ENCODE assay signal across 8 cellular contexts in the genomic region with DNA sequence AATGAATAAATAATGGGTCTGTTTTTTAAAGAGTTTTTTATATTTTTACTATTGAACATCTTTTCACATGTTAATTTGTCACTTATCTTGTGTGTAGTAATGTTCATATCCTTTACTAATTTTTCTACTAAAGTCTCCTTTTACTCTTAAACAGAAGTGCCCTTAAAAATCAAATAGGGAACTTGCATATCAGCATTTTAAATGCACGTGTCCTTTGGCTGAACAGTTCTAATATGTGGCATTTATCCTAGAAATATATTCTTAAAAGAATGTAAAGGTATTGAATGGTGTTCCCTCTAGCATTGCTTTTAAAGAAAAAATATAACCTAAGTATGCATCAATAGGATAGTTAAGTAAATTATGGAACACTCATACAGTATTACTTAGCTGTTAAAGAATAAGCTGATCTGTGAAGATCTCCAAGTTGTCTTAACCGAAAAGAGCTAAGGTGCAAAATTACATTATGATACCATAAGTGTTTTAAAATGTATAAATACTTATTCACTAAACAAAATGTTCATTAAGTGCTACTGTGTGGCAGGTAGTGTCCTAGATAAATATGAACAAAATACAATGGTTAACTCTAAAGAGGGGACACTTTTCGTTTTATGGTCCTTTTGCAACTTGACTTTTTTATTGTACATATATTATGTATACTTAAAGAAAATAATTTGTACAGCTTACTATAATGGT. TPM values are rescaled to one million over a fixed set of nuclear protein-coding genes. Genes with fewer than 3 reads are reported as not detected.
DNase-seq lines count a peak whose midpoint lies in the region; ATAC-seq and TF ChIP-seq lines count a peak whose summit lies in the region.

No MANE protein-coding gene starts in this region.

- intact Hi-C loops in Right ventricle myocardium inferior (cut with DNase I) (loop anchor here (5.0 kb wide), 2 partner anchors 57 to 77 kb away; a partner anchor contains a TSS), vagina (cut with DNase I) (no loop called here)

- peak overlapping the region; percentile 89 to 99 (median 97) for H3K4me3 Mint-ChIP-seq in brain

- ATAC-seq in Right ventricle myocardium inferior (no peak), HG02798 (IDR thresholded peaks at IDR 0.05; ENCODE audit: poor library complexity, unreplicated experiment) (no peak)

- H3K9me3 Mint-ChIP-seq in brain, result peaks cover 0 to 10% (median 3%) of the 10 kb centered on the region in 5 experiments

- H3K27ac ChIP-seq in right atrium auricular region, result peak overlapping the region; percentile 32 to 65
- no peak overlapping the region for H3K27ac ChIP-seq in mesodermal cell (ENCODE audit: low read depth, low read length, severe bottlenecking)
- no peak overlapping the region for H3K27ac ChIP-seq in vagina

- no CpG with 5 or more reads among the region's 3 CpGs for WGBS in mesodermal cell (ENCODE audit: insufficient coverage in 2 of 2), 2 experiments

- DNase-seq in right atrium auricular region (ENCODE audit: low spot score), result no peak
- DNase-seq in Right ventricle myocardium inferior (ENCODE audit: missing footprints), result no peak
- DNase-seq in vagina (ENCODE audit: extremely low spot score in 2 of 2), result no peak
- no peak for DNase-seq in NCI-H774 (lab: John Stamatoyannopoulos, UW)
- no peak for DNase-seq in G401 (ENCODE audit: low spot score)

- TF ChIP-seq CTCF in right atrium auricular region (IDR thresholded peaks at IDR 0.05) (no peak), brain (conservative IDR thresholded peaks at IDR 0.05) (no peak), vagina (IDR thresholded peaks at IDR 0.05) (no peak)

- peaks cover 7% of the 10 kb centered on the region for H3K27me3 Mint-ChIP-seq in brain

- TF ChIP-seq POLR2A in vagina (IDR thresholded peaks at IDR 0.05), result no peak

- peaks cover 0 to 5% of the 10 kb centered on the region in 2 donors for H3K4me1 ChIP-seq in right atrium auricular region
- peaks cover 5% of the 10 kb centered on the region for H3K4me1 ChIP-seq in mesodermal cell (ENCODE audit: control insufficient read depth, insufficient read depth, low read length, poor library complexity, severe bottlenecking)
- no peaks in the 10 kb centered on the region for H3K4me1 ChIP-seq in vagina

- H3K36me3 Mint-ChIP-seq in brain, result peaks cover 38% of the 10 kb centered on the region

- peaks cover 38% of the 10 kb centered on the region for H3K4me1 Mint-ChIP-seq in brain

- in situ Hi-C loops in G401 (cut with HindIII; ENCODE audit: low sequenced_read_pairs), result no loop called here

- H3K9me3 ChIP-seq in right atrium auricular region, result peaks cover 0 to 7% of the 10 kb centered on the region in 2 donors
- no peaks in the 10 kb centered on the region for H3K9me3 ChIP-seq in mesodermal cell (ENCODE audit: control insufficient read depth, low read length)
- H3K9me3 ChIP-seq in vagina, result no peaks in the 10 kb centered on the region

- peak overlapping the region; percentile 35 to 96 (median 77) for H3K27ac Mint-ChIP-seq in brain

- peaks cover 23% of the 10 kb centered on the region for H3K36me3 ChIP-seq in right atrium auricular region
- H3K36me3 ChIP-seq in mesodermal cell (ENCODE audit: control insufficient read depth, insufficient read depth, low read length), result peaks cover 49% of the 10 kb centered on the region
- peaks cover 0 to 27% of the 10 kb centered on the region in 2 donors for H3K36me3 ChIP-seq in vagina

- H3K27me3 ChIP-seq in right atrium auricular region, result no peaks in the 10 kb centered on the region
- no peaks in the 10 kb centered on the region for H3K27me3 ChIP-seq in vagina

- H3K4me3 ChIP-seq in right atrium auricular region, result peak overlapping the region; percentile 52 to 74
- peak overlapping the region; percentile 81 for H3K4me3 ChIP-seq in mesodermal cell (ENCODE audit: extremely low read depth, insufficient read depth, low read length, poor library complexity, severe bottlenecking)
- peak overlapping the region; percentile 68 to 76 for H3K4me3 ChIP-seq in vagina

RNA-seq across cellular contexts. Expression of a gene that starts 0.6 kb away (rescaled TPM):
- 1 to 10 TPM; 1.8 to 4.1 TPM for total RNA-seq in right atrium auricular region
- 2.5 TPM for total RNA-seq in Right ventricle myocardium inferior
- polyA plus RNA-seq in brain (ENCODE audit: insufficient read depth, low read depth, low replicate concordance), result 3.9 TPM
- 8.0 TPM for polyA plus RNA-seq in mesodermal cell (2013, experiment 1 of 2)
- 8.7 TPM for polyA plus RNA-seq in mesodermal cell (2013, experiment 2 of 2)
- 5.2 TPM for total RNA-seq in vagina
- 8.2 and 10.8 TPM in 2 replicates for total RNA-seq in G401 (2014; rRNA removed; shearing (Covaris generic))

RNA-seq across cellular contexts. Expression of a gene that starts 13.8 kb away (rescaled TPM):
- total RNA-seq in right atrium auricular region, result 10 to 100 TPM; 11.2 to 13.3 TPM
- 11.1 TPM for total RNA-seq in Right ventricle myocardium inferior
- polyA plus RNA-seq in brain (ENCODE audit: insufficient read depth, low read depth, low replicate concordance), result 10.5 TPM
- polyA plus RNA-seq in mesodermal cell (2013, experiment 1 of 2), result 18.2 TPM
- 16.8 TPM for polyA plus RNA-seq in mesodermal cell (2013, experiment 2 of 2)
- total RNA-seq in vagina, result 18.7 TPM
- 11.1 and 14.3 TPM in 2 replicates for total RNA-seq in G401 (2014; rRNA removed; shearing (Covaris generic))

RNA-seq across cellular contexts. Expression of a gene that starts 21.6 kb away (rescaled TPM):
- 1 to 10 TPM; 3.1 to 5.1 TPM for total RNA-seq in right atrium auricular region
- total RNA-seq in Right ventricle myocardium inferior, result 7.4 TPM
- 1.1 TPM for polyA plus RNA-seq in brain (ENCODE audit: insufficient read depth, low read depth, low replicate concordance)
- polyA plus RNA-seq in mesodermal cell (2013, experiment 1 of 2), result not detected
- not detected for polyA plus RNA-seq in mesodermal cell (2013, experiment 2 of 2)
- not detected for total RNA-seq in vagina
- not detected in 2 replicates for total RNA-seq in G401 (2014; rRNA removed; shearing (Covaris generic))

RNA-seq across cellular contexts. Expression of a gene that starts 28.7 kb away (rescaled TPM):
- 1 to 10 TPM; 1.8 to 2.0 TPM for total RNA-seq in right atrium auricular region
- 2.5 TPM for total RNA-seq in Right ventricle myocardium inferior
- polyA plus RNA-seq in brain (ENCODE audit: insufficient read depth, low read depth, low replicate concordance), result 5.3 TPM
- polyA plus RNA-seq in mesodermal cell (2013, experiment 1 of 2), result 7.4 TPM
- polyA plus RNA-seq in mesodermal cell (2013, experiment 2 of 2), result 6.3 TPM
- total RNA-seq in vagina, result 5.9 TPM
- 3.4 and 6.4 TPM in 2 replicates for total RNA-seq in G401 (2014; rRNA removed; shearing (Covaris generic))

RNA-seq across cellular contexts. Expression of a gene that starts 55.2 kb away (rescaled TPM):
- 10 to 100 TPM in 1 of 2 donors, 1 to 10 TPM in 1; 9.9 to 14.5 TPM for total RNA-seq in right atrium auricular region
- 10.2 TPM for total RNA-seq in Right ventricle myocardium inferior
- 19.4 TPM for polyA plus RNA-seq in brain (ENCODE audit: insufficient read depth, low read depth, low replicate concordance)
- polyA plus RNA-seq in mesodermal cell (2013, experiment 1 of 2), result 2.9 TPM
- polyA plus RNA-seq in mesodermal cell (2013, experiment 2 of 2), result 2.8 TPM
- total RNA-seq in vagina, result 11.3 TPM
- total RNA-seq in G401 (2014; rRNA removed; shearing (Covaris generic)), result 6.8 and 10.6 TPM in 2 replicates

Comparison
In these comparisons a context has a peak if more than half of its experiments do, and no peak if none do; other contexts are left out.
1. H3K27ac ChIP-seq: peak in right atrium auricular region (2 of 2); none in mesodermal cell (single experiment) and vagina (single experiment).
2. Peak in every context shown above with its lines, with median percentiles within 50 percentile points of each other: H3K4me3 ChIP-seq.